ENCODE assay signal across 8 cellular contexts in genomic region chr14:75428230-75429104, GRCh38. TPM values are rescaled to one million over a fixed set of nuclear protein-coding genes. Genes with fewer than 3 reads are reported as not detected.
DNase-seq lines count a peak whose midpoint lies in the region; ATAC-seq, FAIRE-seq and TF ChIP-seq lines count a peak whose summit lies in the region.

No MANE protein-coding gene starts in this region.

- H3K27ac ChIP-seq in H1 (ENCODE audit: low read depth, low read length), result no peak overlapping the region
- H3K27ac ChIP-seq in tibial nerve, result peak overlapping the region; percentile 79 to 95 (median 88)

- WGBS in H1 (ENCODE audit: extremely low coverage in 1 of 2, insufficient coverage in 1 of 2, insufficient read length in 1 of 2, insufficient replicate concordance in 2 of 2, low coverage in 1 of 2, low lambda C conversion rate in 2 of 2, missing lambda C conversion rate in 1 of 2), 2 experiments, result 14% methylated on average over 6 of the region's 64 CpGs; no CpG with 5 or more reads in 1 of the 2 experiments
- WGBS in tibial nerve, 2 donors, result 1% methylated on average over 48 to 58 of the region's 64 CpGs

- H3K9me3 Mint-ChIP-seq in mesothelial cell of epicardium, result peaks cover 3% of the 10 kb centered on the region

- TF ChIP-seq CTCF in H1 (IDR thresholded peaks at IDR 0.05; ENCODE audit: control extremely low read depth in 1 of 3, insufficient read depth in 1 of 3, low read depth in 1 of 3, low read length in 3 of 3), result no peak
- TF ChIP-seq CTCF in mesothelial cell of epicardium (IDR thresholded peaks at IDR 0.05; ENCODE audit: unreplicated experiment), result no peak
- TF ChIP-seq CTCF in tibial nerve (IDR thresholded peaks at IDR 0.05), result no peak

- peak overlapping the region; percentile 36 for H3K18ac ChIP-seq in H1 (ENCODE audit: extremely low read depth, low read length)

- H3K9ac ChIP-seq in H1 (replicated peaks in 1 of 4; ENCODE audit: extremely low read depth in 1 of 4, low read depth in 3 of 4, low read length in 3 of 4), result peak overlapping the region in 2 of 4 experiments; percentile 8 to 95; a peak in 4 of 7 replicates

- peaks cover 6% of the 10 kb centered on the region; the same call in 1 of the 2 replicates for H3K23me2 ChIP-seq in H1 (ENCODE audit: low read depth, low read length)

- no peak overlapping the region for H2BK120ac ChIP-seq in H1 (replicated peaks; ENCODE audit: low read depth, low read length)

- peaks cover 3% of the 10 kb centered on the region; the same call in 1 of the 2 replicates for H3K79me1 ChIP-seq in H1 (ENCODE audit: low read depth, low read length)

- H3K27me3 Mint-ChIP-seq in T-helper 17 cell (peaks cover 46% of the 10 kb centered on the region), mesothelial cell of epicardium (ENCODE audit: low read depth) (no peaks in the 10 kb centered on the region)

- peak overlapping the region; percentile 88; the same call in 1 of the 2 replicates for H2BK12ac ChIP-seq in H1 (ENCODE audit: low read depth, low read length)

- no peak overlapping the region for H3K4ac ChIP-seq in H1 (replicated peaks; ENCODE audit: insufficient read length, low read depth, low read length)

- H3K36me3 Mint-ChIP-seq in T-helper 17 cell (ENCODE audit: low read depth) (no peaks in the 10 kb centered on the region), mesothelial cell of epicardium (peaks cover 9% of the 10 kb centered on the region)

- H3K4me3 Mint-ChIP-seq in T-helper 17 cell (peak overlapping the region; percentile 89), mesothelial cell of epicardium (peak overlapping the region; percentile 82)

- H3K4me3 ChIP-seq in H1 (ENCODE audit: extremely low read depth in 1 of 4, insufficient read depth in 2 of 4, low read depth in 3 of 4, low read length in 4 of 4) (peak overlapping the region; percentile 41 to 74 (median 54)), tibial nerve (peak overlapping the region; percentile 60 to 83 (median 74))

- H3K4me2 ChIP-seq in H1 (ENCODE audit: insufficient read depth in 1 of 2, low read depth in 2 of 2, low read length in 2 of 2), result peak overlapping the region; percentile 68 to 71

- no peak overlapping the region for H4K5ac ChIP-seq in H1 (ENCODE audit: insufficient read length, low read depth, low read length)

- TF ChIP-seq POLR2A in GM12892 (IDR thresholded peaks at IDR 0.05; ENCODE audit: low read depth, low read length) (no peak), H1 (IDR thresholded peaks at IDR 0.05; ENCODE audit: control extremely low read depth in 1 of 2, low read depth in 2 of 2, low read length in 2 of 2) (no peak), tibial nerve (IDR thresholded peaks at IDR 0.05) (no peak)

- DNase-seq in GM12892 (ENCODE audit: insufficient read length) (peak; percentile 54), T-helper 17 cell (no peak), H1 (ENCODE audit: low read depth in 1 of 2, low spot score in 2 of 2) (no peak), mesothelial cell of epicardium (ENCODE audit: low spot score in 2 of 2, unreplicated experiment in 2 of 2) (peak in 1 of 2 experiments; percentile 45), tibial nerve (ENCODE audit: low spot score in 2 of 2) (no peak), NOMO-1 (lab: John Stamatoyannopoulos, UW; ENCODE audit: unreplicated experiment in 2 of 2) (no peak)

- no peak overlapping the region for H2BK20ac ChIP-seq in H1 (ENCODE audit: low read length)

- CTCF ChIA-PET in H1 (lab: Charles Lee; ENCODE audit: partially characterized antibody), result interaction anchor here (0.8 to 2.2 kb wide), 6 partner anchors 13 to 133 kb away, joined by 3 to 12 read pairs (median 4); no protein-coding TSS in a partner anchor

- no peak overlapping the region for H4K8ac ChIP-seq in H1 (ENCODE audit: extremely low read depth, insufficient read depth, low read length)

- ATAC-seq in HG02763 (IDR thresholded peaks at IDR 0.05; ENCODE audit: unreplicated experiment), result peak; percentile 28
- peak; percentile 43 for ATAC-seq in T-helper 17 cell
- ATAC-seq in GM18870 (IDR thresholded peaks at IDR 0.05; ENCODE audit: unreplicated experiment), result no peak

- H3K36me3 ChIP-seq in H1 (ENCODE audit: control insufficient read depth in 2 of 4, insufficient read depth in 4 of 4, low read length in 3 of 4) (peaks cover 0 to 9% (median 1%) of the 10 kb centered on the region in 4 experiments; a peak in 1 of 8 replicates), tibial nerve (peaks cover 0 to 14% (median 0%) of the 10 kb centered on the region in 3 donors)

- H3K4me1 Mint-ChIP-seq in T-helper 17 cell, result peaks cover 4% of the 10 kb centered on the region
- H3K4me1 Mint-ChIP-seq in mesothelial cell of epicardium, result peaks cover 59% of the 10 kb centered on the region

- H3K79me2 ChIP-seq in H1 (ENCODE audit: control insufficient read depth in 1 of 2, insufficient read depth in 2 of 2, low read length in 2 of 2), result peaks cover 0 to 28% of the 10 kb centered on the region in 2 experiments; a peak in 2 of 4 replicates

- H3K27me3 ChIP-seq in H1 (replicated peaks in 1 of 4; ENCODE audit: control insufficient read depth in 3 of 4, extremely low read depth in 1 of 4, insufficient read depth in 3 of 4, low read length in 3 of 4), result peaks cover 0 to 13% (median 13%) of the 10 kb centered on the region in 4 experiments; a peak in 5 of 7 replicates
- H3K27me3 ChIP-seq in tibial nerve, result no peaks in the 10 kb centered on the region

- H3K56ac ChIP-seq in H1 (replicated peaks; ENCODE audit: insufficient read length, low read depth, low read length), result no peak overlapping the region

- H2BK15ac ChIP-seq in H1 (ENCODE audit: low read length), result no peak overlapping the region

- peaks cover 0 to 5% of the 10 kb centered on the region in 2 experiments for H4K20me1 ChIP-seq in H1 (replicated peaks in 1 of 2; ENCODE audit: control insufficient read depth in 1 of 2, insufficient read depth in 2 of 2, low read length in 2 of 2)

- H3K14ac ChIP-seq in H1 (ENCODE audit: insufficient read length), result no peak overlapping the region

- TF ChIP-seq RAD21 in H1 (IDR thresholded peaks at IDR 0.05 in 1 of 2, conservative IDR thresholded peaks at IDR 0.05 in 1 of 2; ENCODE audit: low read depth in 2 of 2, low read length in 2 of 2), result no peak

- H3K4me1 ChIP-seq in H1 (replicated peaks in 1 of 4; ENCODE audit: control insufficient read depth in 3 of 4, insufficient read depth in 4 of 4, low read length in 3 of 4) (peaks cover 8 to 17% (median 15%) of the 10 kb centered on the region in 4 experiments), tibial nerve (peaks cover 0 to 57% (median 36%) of the 10 kb centered on the region in 4 donors)

- H2AK5ac ChIP-seq in H1 (ENCODE audit: low read depth, low read length), result no peak overlapping the region

- no peak overlapping the region for H4K91ac ChIP-seq in H1 (replicated peaks; ENCODE audit: insufficient read length, low read length)

- FAIRE-seq in GM12892 (lab: Jason Lieb, UNC) (no peak), H1 (lab: Jason Lieb, UNC) (no peak)

- H3K27ac Mint-ChIP-seq in T-helper 17 cell (no peak overlapping the region), mesothelial cell of epicardium (peak overlapping the region; percentile 95)

- H3K9me3 ChIP-seq in T-helper 17 cell (ENCODE audit: control insufficient read depth, low read length, poor library complexity, severe bottlenecking) (no peaks in the 10 kb centered on the region), H1 (ENCODE audit: insufficient read depth in 2 of 2, low read depth in 1 of 2, low read length in 1 of 2) (peaks cover 0 to 4% of the 10 kb centered on the region in 2 experiments; a peak in 1 of 4 replicates), tibial nerve (no peaks in the 10 kb centered on the region)

- POLR2A ChIA-PET in H1 (lab: Charles Lee; ENCODE audit: partially characterized antibody), result interaction anchor here (0.9 to 5.2 kb wide), 19 partner anchors 9 to 339 kb away, joined by 3 to 65 read pairs (median 4); partner anchors contain the start of gene NEK9

- no peak overlapping the region for H2AFZ ChIP-seq in H1 (ENCODE audit: low read length)

- no peak overlapping the region for H3K23ac ChIP-seq in H1 (ENCODE audit: insufficient read length)

- no peak overlapping the region for H2BK5ac ChIP-seq in H1 (ENCODE audit: low read depth, low read length)

- no peak for TF ChIP-seq EP300 in H1 (IDR thresholded peaks at IDR 0.05; ENCODE audit: borderline replicate concordance in 1 of 2, low read depth in 2 of 2, low read length in 2 of 2)
- TF ChIP-seq EP300 in tibial nerve (IDR thresholded peaks at IDR 0.05), result peak in 1 of 2 donors; percentile 14

TF ChIP-seq in H1, 55 proteins besides CTCF, POLR2A, EP300 and RAD21 (continues in another document):
- TF ChIP-seq TAF1 (IDR thresholded peaks at IDR 0.05; ENCODE audit: low read depth, low read length) (0 out of 2 replicates have a peak, but pooled peaks have one; percentile 3), TEAD4 (IDR thresholded peaks at IDR 0.05; ENCODE audit: low read depth, low read length) (no peak), ZNF274 (IDR thresholded peaks at IDR 0.05; ENCODE audit: borderline replicate concordance, extremely low read depth, low read length) (no peak), PHF8 (conservative IDR thresholded peaks at IDR 0.05; ENCODE audit: low read depth, low read length) (0 out of 2 replicates have a peak, but pooled peaks have one; percentile 20), FOSL1 (IDR thresholded peaks at IDR 0.05; ENCODE audit: insufficient read depth, low read depth, low read length) (no peak), KDM4A (IDR thresholded peaks at IDR 0.05; ENCODE audit: low read depth, low read length, severe bottlenecking) (peak; percentile 47), EGR1 (IDR thresholded peaks at IDR 0.05; ENCODE audit: borderline replicate concordance, low read depth, low read length) (peak; percentile 65; the same call in 1 of the 2 replicates), CTBP2 (IDR thresholded peaks at IDR 0.05; ENCODE audit: borderline replicate concordance, insufficient read depth, insufficient read length, low read length) (no peak), SIN3A (conservative IDR thresholded peaks at IDR 0.05 in 1 of 2, IDR thresholded peaks at IDR 0.05 in 1 of 2; ENCODE audit: low read depth in 1 of 2, low read length in 2 of 2) (peak in 1 of 2 experiments; percentile 17; a peak in 1 of 4 replicates), EZH2 (IDR thresholded peaks at IDR 0.05; ENCODE audit: low read depth, low read length, severe bottlenecking) (no peak)

RNA-seq across cellular contexts. Expression of gene JDP2, which starts 0.6 kb away (rescaled TPM):
- polyA plus RNA-seq in GM12892 (2012; ENCODE audit: missing spikeins), result 14.7 TPM
- total RNA-seq in T-helper 17 cell (1 to 10 TPM in 1 of 2 donors, under 1 TPM in 1; 0.86 to 1.4 TPM), mesothelial cell of epicardium (43.4 to 51.1 TPM (median 44.4 TPM) in 3 replicates), tibial nerve (100 to 1,000 TPM in 2 of 4 donors, 10 to 100 TPM in 2; 82.3 to 147 (median 106) TPM)
- total RNA-seq in H1 (2021; fragmentation: NEBNext Ultra II Directional; extraction: Animal tissue kit (Norgen Biotek cat#: 25700)), result 23.6 and 27.2 TPM in 2 replicates
- 8.9 and 18.8 TPM in 2 replicates for polyA plus RNA-seq in H1 (2011; rRNA removed)
- polyA plus RNA-seq in H1 (2011; cell fraction: cytosol; rRNA removed), result 23.2 TPM
- polyA plus RNA-seq in H1 (2011; cell fraction: nucleus; rRNA removed), result 20.9 TPM
- 13.7 to 19.6 TPM (median 17.7 TPM) in 4 replicates for polyA plus RNA-seq in H1 (2012, experiment 1 of 2)
- polyA plus RNA-seq in H1 (2012, experiment 2 of 2), result 14.8 TPM
- 14.4 TPM for polyA plus RNA-seq in H1 (2013, experiment 1 of 2)
- 14.1 TPM for polyA plus RNA-seq in H1 (2013, experiment 2 of 2)
- polyA minus RNA-seq in H1 (2011; rRNA and poly(A)+ RNA removed), result 3.8 and 4.9 TPM in 2 replicates
- 19.7 TPM for polyA minus RNA-seq in H1 (2011; cell fraction: cytosol; rRNA and poly(A)+ RNA removed)
- 10.3 TPM for polyA minus RNA-seq in H1 (2011; cell fraction: nucleus; rRNA and poly(A)+ RNA removed)

Comparison
In these comparisons a context has a peak if more than half of its experiments do, and no peak if none do; other contexts are left out.
1. RNA of gene JDP2, which starts 0.6 kb away (total RNA-seq): 82.3 to 147 TPM in tibial nerve, 43.4 to 51.1 TPM in mesothelial cell of epicardium and 23.6 to 27.2 TPM in H1; 0.86 to 1.4 TPM in T-helper 17 cell; every median in the first group is over 10 times any median in the second.